In genomic region chr15:52726195-52726594, GRCh38 we compare ENCODE assay signal across 31 cellular contexts. TPM values are rescaled to one million over a fixed set of nuclear protein-coding genes. Genes with fewer than 3 reads are reported as not detected.
A peak's percentile ranks its signal among the peaks of the same experiment; 100 is the strongest.
DNase-seq lines count a peak whose midpoint lies in the region; ATAC-seq and TF ChIP-seq lines count a peak whose summit lies in the region.
"Had no signal": no experiment of that assay in that cellular context is flagged by ENCODE, and none has a peak within 500 bp of the region (broad histone marks: within the 10 kb centered on the region; RNA-seq: fewer than 3 reads in every experiment).

No MANE protein-coding gene starts in this region.

- H3K36me3 Mint-ChIP-seq in T-helper 17 cell (ENCODE audit: low read depth), result peaks cover 2% of the 10 kb centered on the region
- H3K36me3 Mint-ChIP-seq: CD14-positive monocyte; CD4-positive, alpha-beta memory T cell; CD4-positive, CD25-positive, alpha-beta regulatory T cell; CD8-positive, alpha-beta memory T cell; CD8-positive, alpha-beta T cell had no signal

- H3K4me1 ChIP-seq in HEK293 (ENCODE audit: control insufficient read depth, insufficient read depth, low read length), result 0 out of 2 replicates have a peak, but pooled peaks cover 2% of the 10 kb centered on the region
- H3K4me1 ChIP-seq: BE2C, Caco-2 had no signal

- intact Hi-C loops in head of caudate nucleus (cut with DNase I), result no loop called here

- POLR2A ChIA-PET in HEK293 (lab: Yijun Ruan, JAX), result no interaction called here

- TF ChIP-seq CTCF in HEK293 (tag by site-specific recombination; IDR thresholded peaks at IDR 0.05), result no peak

- H3K36me3 ChIP-seq in HEK293 (ENCODE audit: control insufficient read depth in 2 of 2, insufficient read depth in 1 of 2, low read length in 2 of 2), result no peaks in the 10 kb centered on the region
- H3K36me3 ChIP-seq: BE2C; BLaER1; BLaER1 treated with 17β-estradiol and CSF1 and Interleukin-3, amounts not matched to agents 10 nM and 100 nM had no signal

- ATAC-seq in T-helper 17 cell (no peak), left lobe of liver (no peak)
- ATAC-seq: A549; CD8-positive, alpha-beta T cell had no signal

- CTCF ChIA-PET in HEK293 (lab: Yijun Ruan, JAX), result interaction anchor here (0.7 kb wide), 2 partner anchors 563 to 578 kb away, joined by 3 read pairs; no protein-coding TSS in a partner anchor

- H3K27ac Mint-ChIP-seq in T-helper 17 cell, result peak overlapping the region; percentile 34
- H3K27ac Mint-ChIP-seq: B cell; CD14-positive monocyte; CD4-positive, alpha-beta T cell; CD8-positive, alpha-beta memory T cell; CD8-positive, alpha-beta T cell had no signal

- no peak overlapping the region for H3K27ac ChIP-seq in HEK293 (ENCODE audit: extremely low read depth, low read depth, low read length)
- H3K27ac ChIP-seq: 22Rv1; A549; BLaER1; BLaER1 treated with 17β-estradiol and CSF1 and Interleukin-3, amounts not matched to agents 10 nM and 100 nM; C4-2B had no signal

- H3K4me1 Mint-ChIP-seq in T-helper 17 cell, result peaks cover 12% of the 10 kb centered on the region

- no peak overlapping the region for H3K4me3 ChIP-seq in HEK293 (ENCODE audit: low read depth, low read length)
- H3K4me3 ChIP-seq: A549; BLaER1; BLaER1 treated with 17β-estradiol and CSF1 and Interleukin-3, amounts not matched to agents 10 nM and 100 nM had no signal

- H3K27me3 Mint-ChIP-seq in T-helper 17 cell, result peaks cover 5% of the 10 kb centered on the region
- H3K27me3 Mint-ChIP-seq: B cell; CD4-positive, alpha-beta T cell had no signal

- no peak for DNase-seq in T-helper 17 cell
- no peak for DNase-seq in head of caudate nucleus
- DNase-seq in left lobe of liver (ENCODE audit: low spot score), result no peak
- DNase-seq: 8988T; ACHN; AML-193; BE2C; C1 segment of cervical spinal cord; Caco-2; Calu3; CD4-positive, alpha-beta memory T cell; CD4-positive, alpha-beta T cell; CD4-positive, CD25-positive, alpha-beta regulatory T cell; CD8-positive, alpha-beta memory T cell; CD8-positive, alpha-beta T cell; COR-L47; DMS 273 treated with DMSO at 0.1 percent for 48 hours; DMS153; DMS53; DMS79; DMS79 treated with DMSO at 0.1 percent for 48 hours; DND-41; EL had no signal

- H3K4me3 Mint-ChIP-seq in T-helper 17 cell, result no peak overlapping the region
- H3K4me3 Mint-ChIP-seq: B cell; CD14-positive monocyte; CD4-positive, alpha-beta memory T cell; CD4-positive, alpha-beta T cell; CD4-positive, CD25-positive, alpha-beta regulatory T cell; CD8-positive, alpha-beta memory T cell; CD8-positive, alpha-beta T cell had no signal

- H3K9me3 ChIP-seq in HEK293 (ENCODE audit: control insufficient read depth, insufficient read depth, low read depth, low read length) (no peaks in the 10 kb centered on the region), T-helper 17 cell (ENCODE audit: control insufficient read depth, low read length, poor library complexity, severe bottlenecking) (no peaks in the 10 kb centered on the region)
- H3K9me3 ChIP-seq: A549; BE2C; BLaER1; BLaER1 treated with 17β-estradiol and CSF1 and Interleukin-3, amounts not matched to agents 10 nM and 100 nM; Caco-2 had no signal

TF ChIP-seq in HEK293, 187 proteins besides CTCF, POLR2A, EP300 and RAD21:
- no peak for TF ChIP-seq ZNF621 (tag by site-specific recombination; IDR thresholded peaks at IDR 0.05)
- peak; percentile 94 for TF ChIP-seq ZNF558 (tag by site-specific recombination; IDR thresholded peaks at IDR 0.05)
- TF ChIP-seq KLF16 (tag by site-specific recombination; IDR thresholded peaks at IDR 0.05), result no peak
- TF ChIP-seq ZNF747 (tag by site-specific recombination; IDR thresholded peaks at IDR 0.05), result no peak
- no peak for TF ChIP-seq ZNF211 (tag by site-specific recombination; IDR thresholded peaks at IDR 0.05; ENCODE audit: low read depth)
- no peak for TF ChIP-seq ZNF561 (tag by site-specific recombination; IDR thresholded peaks at IDR 0.05; ENCODE audit: borderline replicate concordance)
- no peak for TF ChIP-seq ZFP37 (tag by site-specific recombination; IDR thresholded peaks at IDR 0.05)

RNA-seq across cellular contexts. Expression of gene ATOSA, which starts 47.0 kb away (rescaled TPM):
- 100 to 1,000 TPM; 101 to 120 TPM for total RNA-seq in T-helper 17 cell
- total RNA-seq in left lobe of liver, result 29.0 TPM
